In genomic region chr18:25229080-25229479, GRCh38 we compare ENCODE assay signal across 14 cellular contexts.
DNase-seq lines count a peak whose midpoint lies in the region; ATAC-seq and TF ChIP-seq lines count a peak whose summit lies in the region.
"Had no signal": no experiment of that assay in that cellular context is flagged by ENCODE, and none has a peak within 500 bp of the region (broad histone marks: within the 10 kb centered on the region; RNA-seq: fewer than 3 reads in every experiment).

No MANE protein-coding gene starts in this region.

- no peak for ATAC-seq in left ventricle myocardium superior
- no peak for ATAC-seq in natural killer cell treated with Interleukin-12 subunit alpha and Interleukin-12 subunit beta and Interleukin-15 and Interleukin-18, amount 100 ng/mL, for 72 hours
- ATAC-seq: sciatic nerve had no signal

- no peak overlapping the region for H3K4me3 ChIP-seq in cardiac muscle cell
- H3K4me3 ChIP-seq in fibroblast of lung (replicated peaks in 1 of 4; ENCODE audit: control extremely low read depth in 1 of 4, insufficient read depth in 1 of 4, low read depth in 3 of 4, low read length in 4 of 4), result no peak overlapping the region
- no peak overlapping the region for H3K4me3 ChIP-seq in suprapubic skin
- no peak overlapping the region for H3K4me3 ChIP-seq in HAP-1

- H3K4me1 Mint-ChIP-seq in natural killer cell treated with Interleukin-12 subunit alpha and Interleukin-12 subunit beta and Interleukin-15 and Interleukin-18, amount 100 ng/mL, for 72 hours (ENCODE audit: low read depth in 2 of 2), result peaks cover 0 to 7% of the 10 kb centered on the region in 2 donors
- H3K4me1 Mint-ChIP-seq: central memory CD8-positive, alpha-beta T cell had no signal

- no peak for TF ChIP-seq POLR2A in suprapubic skin (IDR thresholded peaks at IDR 0.05)

- H3K27ac ChIP-seq in cardiac muscle cell (peak overlapping the region; percentile 4), fibroblast of lung (ENCODE audit: insufficient read depth, low read length) (no peak overlapping the region), suprapubic skin (peak overlapping the region; percentile 57)
- H3K27ac ChIP-seq: C4-2B had no signal

- intact Hi-C loops in left ventricle myocardium superior (cut with micrococcal nuclease), result no loop called here

- TF ChIP-seq CTCF in cardiac muscle cell (IDR thresholded peaks at IDR 0.05; ENCODE audit: low read depth, low read length) (no peak), fibroblast of lung (conservative IDR thresholded peaks at IDR 0.05 in 1 of 2, IDR thresholded peaks at IDR 0.05 in 1 of 2; ENCODE audit: low read depth in 1 of 2, low read length in 2 of 2) (no peak), suprapubic skin (IDR thresholded peaks at IDR 0.05) (no peak), GM10266 (IDR thresholded peaks at IDR 0.05; ENCODE audit: control insufficient read depth, insufficient read depth, low read depth, missing control alignments) (no peak)

- H3K27me3 ChIP-seq in cardiac muscle cell, result no peaks in the 10 kb centered on the region
- no peaks in the 10 kb centered on the region for H3K27me3 ChIP-seq in fibroblast of lung (ENCODE audit: control insufficient read depth, insufficient read depth, low read length)
- H3K27me3 ChIP-seq in suprapubic skin, result no peaks in the 10 kb centered on the region
- H3K27me3 ChIP-seq in HAP-1 (ENCODE audit: low read depth), result no peaks in the 10 kb centered on the region

- no peak overlapping the region for H2AFZ ChIP-seq in fibroblast of lung (ENCODE audit: low read length)

- peaks cover 5% of the 10 kb centered on the region in 2 donors for H3K27me3 Mint-ChIP-seq in natural killer cell treated with Interleukin-12 subunit alpha and Interleukin-12 subunit beta and Interleukin-15 and Interleukin-18, amount 100 ng/mL, for 72 hours

- no peaks in the 10 kb centered on the region for H3K9me3 Mint-ChIP-seq in natural killer cell treated with Interleukin-12 subunit alpha and Interleukin-12 subunit beta and Interleukin-15 and Interleukin-18, amount 100 ng/mL, for 72 hours
- H3K9me3 Mint-ChIP-seq: central memory CD8-positive, alpha-beta T cell had no signal

- H3K27ac Mint-ChIP-seq in natural killer cell treated with Interleukin-12 subunit alpha and Interleukin-12 subunit beta and Interleukin-15 and Interleukin-18, amount 100 ng/mL, for 72 hours, result no peak overlapping the region

- H3K36me3 ChIP-seq in cardiac muscle cell (peaks cover 15% of the 10 kb centered on the region), fibroblast of lung (ENCODE audit: control insufficient read depth, insufficient read depth, low read length) (peaks cover 10% of the 10 kb centered on the region), suprapubic skin (peaks cover 6% of the 10 kb centered on the region), HAP-1 (replicated peaks) (no peaks in the 10 kb centered on the region)

- DNase-seq in cardiac muscle cell (ENCODE audit: low read depth in 1 of 2, low spot score in 1 of 2), result peak in 1 of 2 donors; percentile 80
- DNase-seq in left ventricle myocardium superior, result no peak
- DNase-seq in OCI-M2 (lab: John Stamatoyannopoulos, UW; ENCODE audit: unreplicated experiment), result peak; percentile 32
- peak; percentile 74 to 80 for DNase-seq in fibroblast of lung (ENCODE audit: low read depth in 2 of 2)
- no peak for DNase-seq in suprapubic skin (ENCODE audit: low spot score in 2 of 2)
- no peak for DNase-seq in HAP-1 (ENCODE audit: low spot score in 2 of 2)
- DNase-seq in GM10266 (ENCODE audit: extremely low spot score), result no peak
- DNase-seq in natural killer cell treated with Interleukin-12 subunit alpha and Interleukin-12 subunit beta and Interleukin-15 and Interleukin-18, amount 100 ng/mL, for 72 hours (ENCODE audit: low spot score), result no peak
- DNase-seq: activated CD4-positive, alpha-beta T cell treated with anti-CD3 and anti-CD28 coated beads, Interleukin-2, amount 50 U/mL, for 4 hours; islet precursor cell; stimulated activated naive CD4-positive, alpha-beta T cell had no signal

- peaks cover 55% of the 10 kb centered on the region for H3K4me1 ChIP-seq in cardiac muscle cell (ENCODE audit: low read depth)
- peaks cover 14% of the 10 kb centered on the region for H3K4me1 ChIP-seq in fibroblast of lung (ENCODE audit: control insufficient read depth, extremely low read depth, insufficient read depth, low read length)
- H3K4me1 ChIP-seq in suprapubic skin, result peaks cover 23% of the 10 kb centered on the region
- no peaks in the 10 kb centered on the region for H3K4me1 ChIP-seq in HAP-1

- H3K9me3 ChIP-seq in cardiac muscle cell (ENCODE audit: low read depth) (no peaks in the 10 kb centered on the region), fibroblast of lung (ENCODE audit: control insufficient read depth, insufficient read depth, low read depth, low read length) (no peaks in the 10 kb centered on the region), suprapubic skin (no peaks in the 10 kb centered on the region), HAP-1 (no peaks in the 10 kb centered on the region)

- H3K4me3 Mint-ChIP-seq in natural killer cell treated with Interleukin-12 subunit alpha and Interleukin-12 subunit beta and Interleukin-15 and Interleukin-18, amount 100 ng/mL, for 72 hours, result no peak overlapping the region
- H3K4me3 Mint-ChIP-seq: central memory CD8-positive, alpha-beta T cell had no signal

- no peak for TF ChIP-seq EP300 in suprapubic skin (IDR thresholded peaks at IDR 0.05)

- 17% methylated on average over 3 of the region's 3 CpGs for WGBS in suprapubic skin

- no peak overlapping the region for H3K9ac ChIP-seq in fibroblast of lung (ENCODE audit: insufficient read depth, low read length)

- no peaks in the 10 kb centered on the region for H4K20me1 ChIP-seq in fibroblast of lung (ENCODE audit: control insufficient read depth, extremely low read depth, insufficient read depth, low read length)

- in situ Hi-C loops in HAP-1 (cut with MboI; ENCODE audit: low sequenced_read_pairs), result no loop called here

- H3K36me3 Mint-ChIP-seq in natural killer cell treated with Interleukin-12 subunit alpha and Interleukin-12 subunit beta and Interleukin-15 and Interleukin-18, amount 100 ng/mL, for 72 hours, result no peaks in the 10 kb centered on the region

- no peak overlapping the region for H3K4me2 ChIP-seq in fibroblast of lung (ENCODE audit: extremely low read depth, insufficient read depth, low read length)

- H3K79me2 ChIP-seq in fibroblast of lung (ENCODE audit: control insufficient read depth, insufficient read depth, low read length), result no peaks in the 10 kb centered on the region

Comparison
In these comparisons a context has a peak if more than half of its experiments do, and no peak if none do; other contexts are left out.
1. DNase-seq: peak in OCI-M2 (single experiment) and fibroblast of lung (2 of 2); none in left ventricle myocardium superior (single experiment), suprapubic skin (0 of 2), HAP-1 (0 of 2), GM10266 (single experiment) and natural killer cell treated with Interleukin-12 subunit alpha and Interleukin-12 subunit beta and Interleukin-15 and Interleukin-18, amount 100 ng/mL, for 72 hours (single experiment).